ENCODE assay signal across 11 cellular contexts in genomic region chr11:128420943-128421342, GRCh38.
DNase-seq lines count a peak whose midpoint lies in the region; ATAC-seq and TF ChIP-seq lines count a peak whose summit lies in the region.
"Had no signal": no experiment of that assay in that cellular context is flagged by ENCODE, and none has a peak within 500 bp of the region (broad histone marks: within the 10 kb centered on the region; RNA-seq: fewer than 3 reads in every experiment).

No MANE protein-coding gene starts in this region.

- CTCF ChIA-PET in activated CD4-positive, alpha-beta T cell treated with anti-CD3 and anti-CD28 coated beads for 36 hours (lab: Charles Lee): interaction anchor here (0.7 to 3.3 kb wide), 6 partner anchors 13 to 204 kb away, joined by 3 to 20 read pairs (median 6); no protein-coding TSS in a partner anchor
- CTCF ChIA-PET in WTC11 (lab: Charles Lee): interaction anchor here (0.7 kb wide), 1 partner anchor 123 kb away, joined by 3 read pairs; no protein-coding TSS in a partner anchor

- no peak for ATAC-seq in activated CD4-positive, alpha-beta T cell treated with anti-CD3 and anti-CD28 coated beads for 36 hours
- ATAC-seq in effector memory CD8-positive, alpha-beta T cell (replicated peaks): no peak
- ATAC-seq in WTC11: no peak

- H3K36me3 Mint-ChIP-seq in activated CD4-positive, alpha-beta T cell treated with anti-CD3 and anti-CD28 coated beads for 36 hours (ENCODE audit: low read depth): no peaks in the 10 kb centered on the region
- peaks cover 8% of the 10 kb centered on the region for H3K36me3 Mint-ChIP-seq in effector memory CD8-positive, alpha-beta T cell (ENCODE audit: insufficient read depth)
- H3K36me3 Mint-ChIP-seq in osteocyte (ENCODE audit: unreplicated experiment) (no peaks in the 10 kb centered on the region), WTC11 (no peaks in the 10 kb centered on the region)

- POLR2A ChIA-PET in activated CD4-positive, alpha-beta T cell treated with anti-CD3 and anti-CD28 coated beads for 36 hours (lab: Charles Lee): interaction anchor here (0.6 to 1.0 kb wide), 3 partner anchors 77 to 102 kb away, joined by 3 to 6 read pairs (median 3); no protein-coding TSS in a partner anchor
- POLR2A ChIA-PET in WTC11 (lab: Charles Lee): no interaction called here

- no peak for TF ChIP-seq CTCF in osteocyte (IDR thresholded peaks at IDR 0.05)
- TF ChIP-seq CTCF in GM10266 (IDR thresholded peaks at IDR 0.05; ENCODE audit: control insufficient read depth, insufficient read depth, low read depth, missing control alignments): no peak
- no peak for TF ChIP-seq CTCF in WTC11 (IDR thresholded peaks at IDR 0.05)

- no peak overlapping the region for H3K4me3 Mint-ChIP-seq in activated CD4-positive, alpha-beta T cell treated with anti-CD3 and anti-CD28 coated beads for 36 hours
- no peak overlapping the region for H3K4me3 Mint-ChIP-seq in effector memory CD8-positive, alpha-beta T cell
- no peak overlapping the region for H3K4me3 Mint-ChIP-seq in osteocyte (ENCODE audit: unreplicated experiment)
- H3K4me3 Mint-ChIP-seq in WTC11: no peak overlapping the region

- intact Hi-C loops in activated CD4-positive, alpha-beta T cell treated with anti-CD3 and anti-CD28 coated beads for 36 hours (cut with DNase I, micrococcal nuclease): loop anchor here (5.0 kb wide), 2 partner anchors 96 to 384 kb away; no protein-coding TSS in a partner anchor

- H3K27me3 Mint-ChIP-seq in activated CD4-positive, alpha-beta T cell treated with anti-CD3 and anti-CD28 coated beads for 36 hours: no peaks in the 10 kb centered on the region
- no peaks in the 10 kb centered on the region for H3K27me3 Mint-ChIP-seq in effector memory CD8-positive, alpha-beta T cell
- H3K27me3 Mint-ChIP-seq in osteocyte (ENCODE audit: unreplicated experiment) (no peaks in the 10 kb centered on the region), WTC11 (ENCODE audit: low read depth) (no peaks in the 10 kb centered on the region)

- H3K27ac Mint-ChIP-seq in activated CD4-positive, alpha-beta T cell treated with anti-CD3 and anti-CD28 coated beads for 36 hours: peak overlapping the region; percentile 82
- peak overlapping the region; percentile 24 to 65 for H3K27ac Mint-ChIP-seq in effector memory CD8-positive, alpha-beta T cell
- H3K27ac Mint-ChIP-seq in osteocyte (ENCODE audit: unreplicated experiment): peak overlapping the region; percentile 68
- H3K27ac Mint-ChIP-seq in WTC11: no peak overlapping the region

- no peaks in the 10 kb centered on the region for H3K9me3 Mint-ChIP-seq in activated CD4-positive, alpha-beta T cell treated with anti-CD3 and anti-CD28 coated beads for 36 hours (ENCODE audit: low read depth)
- no peaks in the 10 kb centered on the region for H3K9me3 Mint-ChIP-seq in effector memory CD8-positive, alpha-beta T cell
- H3K9me3 Mint-ChIP-seq in osteocyte (ENCODE audit: unreplicated experiment) (no peaks in the 10 kb centered on the region), WTC11 (no peaks in the 10 kb centered on the region)

- peaks cover 67% of the 10 kb centered on the region for H3K4me1 Mint-ChIP-seq in activated CD4-positive, alpha-beta T cell treated with anti-CD3 and anti-CD28 coated beads for 36 hours
- H3K4me1 Mint-ChIP-seq in effector memory CD8-positive, alpha-beta T cell (ENCODE audit: low read depth in 2 of 2): peaks cover 26 to 33% of the 10 kb centered on the region in 2 donors
- peaks cover 58% of the 10 kb centered on the region for H3K4me1 Mint-ChIP-seq in osteocyte (ENCODE audit: unreplicated experiment)
- H3K4me1 Mint-ChIP-seq in WTC11: peaks cover 7% of the 10 kb centered on the region

- DNase-seq in activated CD4-positive, alpha-beta T cell treated with anti-CD3 and anti-CD28 coated beads for 36 hours: no peak
- no peak for DNase-seq in activated CD4-positive, alpha-beta T cell treated with anti-CD3 and anti-CD28 coated beads, Interleukin-2, amount 50 U/mL, for 48 hours
- DNase-seq in NCI-H226: peak; percentile 95
- DNase-seq in effector memory CD8-positive, alpha-beta T cell: no peak
- DNase-seq in osteocyte (ENCODE audit: extremely low spot score, unreplicated experiment): no peak
- DNase-seq in GM10266 (ENCODE audit: extremely low spot score): no peak
- no peak for DNase-seq in NCI-H1436 (lab: John Stamatoyannopoulos, UW)
- DNase-seq in WTC11 (ENCODE audit: low spot score): no peak
- DNase-seq: retina, SW 1271, thyroid gland had no signal

TF ChIP-seq in WTC11, 78 proteins besides CTCF, POLR2A, EP300 and RAD21:
- TF ChIP-seq SP1 (CRISPR knock-in tag; conservative IDR thresholded peaks at IDR 0.05): no peak
- TF ChIP-seq NR1H2 (CRISPR knock-in tag; IDR thresholded peaks at IDR 0.05): no peak
- TF ChIP-seq ZNF671 (CRISPR knock-in tag; IDR thresholded peaks at IDR 0.05): no peak
- no peak for TF ChIP-seq IRF2 (CRISPR knock-in tag; IDR thresholded peaks at IDR 0.05; ENCODE audit: borderline replicate concordance, low read depth)
- TF ChIP-seq ZSCAN18 (CRISPR knock-in tag; IDR thresholded peaks at IDR 0.05): no peak
- no peak for TF ChIP-seq ZNF232 (CRISPR knock-in tag; IDR thresholded peaks at IDR 0.05)
- no peak for TF ChIP-seq TEAD4 (CRISPR knock-in tag; IDR thresholded peaks at IDR 0.05)
- TF ChIP-seq IRF1 (CRISPR knock-in tag; IDR thresholded peaks at IDR 0.05): no peak
- TF ChIP-seq GTF2I (CRISPR knock-in tag; conservative IDR thresholded peaks at IDR 0.05): no peak
